In genomic region chr17:46744441-46744840, GRCh38 we compare ENCODE assay signal across 1 cellular context.
TF ChIP-seq lines count a peak whose summit lies in the region.

No MANE protein-coding gene starts in this region.

TF ChIP-seq in GM23338, 12 proteins besides CTCF, POLR2A, EP300 and RAD21 (continued from another document):
- no peak for TF ChIP-seq ZNF462 (CRISPR knock-in tag; IDR thresholded peaks at IDR 0.05)
- TF ChIP-seq ETS1 (IDR thresholded peaks at IDR 0.05), result no peak
- TF ChIP-seq POLR2AphosphoS5 (IDR thresholded peaks at IDR 0.05; ENCODE audit: low read depth), result no peak
- no peak for TF ChIP-seq JUNB (IDR thresholded peaks at IDR 0.05; ENCODE audit: unreplicated experiment)
- TF ChIP-seq REST (IDR thresholded peaks at IDR 0.05; ENCODE audit: unreplicated experiment), result no peak
- TF ChIP-seq EZH2 (IDR thresholded peaks at IDR 0.05; ENCODE audit: low read depth, unreplicated experiment), result no peak
- no peak for TF ChIP-seq EZH2phosphoT487 (IDR thresholded peaks at IDR 0.05; ENCODE audit: unreplicated experiment)
- TF ChIP-seq NANOG (IDR thresholded peaks at IDR 0.05; ENCODE audit: borderline replicate concordance), result no peak
- no peak for TF ChIP-seq ZNF114 (CRISPR knock-in tag; IDR thresholded peaks at IDR 0.05)
- TF ChIP-seq ZNF331 (CRISPR knock-in tag; IDR thresholded peaks at IDR 0.05; ENCODE audit: low read depth), result no peak
